In genomic region chr1:226001852-226002666, GRCh38 we compare ENCODE assay signal across 8 cellular contexts. TPM values are rescaled to one million over a fixed set of nuclear protein-coding genes. Genes with fewer than 3 reads are reported as not detected.
A peak's percentile ranks its signal among the peaks of the same experiment; 100 is the strongest.
DNase-seq lines count a peak whose midpoint lies in the region; ATAC-seq and TF ChIP-seq lines count a peak whose summit lies in the region.

No MANE protein-coding gene starts in this region.

- H3K36me3 Mint-ChIP-seq in activated CD4-positive, alpha-beta T cell treated with anti-CD3 and anti-CD28 coated beads for 36 hours (ENCODE audit: low read depth), result peaks cover 8% of the 10 kb centered on the region

- peak overlapping the region; percentile 10 to 79 for H3K27ac ChIP-seq in coronary artery
- peak overlapping the region; percentile 26 to 99 (median 94) for H3K27ac ChIP-seq in stomach

- H3K9me3 ChIP-seq in stomach, result no peaks in the 10 kb centered on the region

- peak; percentile 72 for DNase-seq in AG20443 (ENCODE audit: low spot score)
- peak; percentile 87 for DNase-seq in NCI-H2081 treated with DMSO at 0.1 percent for 48 hours (lab: John Stamatoyannopoulos, UW)
- peak; percentile 71 for DNase-seq in activated CD4-positive, alpha-beta T cell treated with anti-CD3 and anti-CD28 coated beads for 36 hours
- DNase-seq in coronary artery (ENCODE audit: low spot score), result peak; percentile 74
- DNase-seq in midbrain (lab: John Stamatoyannopoulos, UW), result peak; percentile 42
- DNase-seq in stomach, result peak; percentile 53

- H3K9me3 Mint-ChIP-seq in activated CD4-positive, alpha-beta T cell treated with anti-CD3 and anti-CD28 coated beads for 36 hours (ENCODE audit: low read depth), result peaks cover 4% of the 10 kb centered on the region

- POLR2A ChIA-PET in activated CD4-positive, alpha-beta T cell treated with anti-CD3 and anti-CD28 coated beads for 36 hours (lab: Charles Lee), result interaction anchor here (0.9 to 1.0 kb wide), 2 partner anchors 60 to 68 kb away, joined by 3 to 4 read pairs; partner anchors contain the start of gene H3-3A

- TF ChIP-seq EP300 in stomach (IDR thresholded peaks at IDR 0.05), result peak; percentile 18

- H3K27me3 Mint-ChIP-seq in activated CD4-positive, alpha-beta T cell treated with anti-CD3 and anti-CD28 coated beads for 36 hours, result no peaks in the 10 kb centered on the region

- peaks cover 53% of the 10 kb centered on the region for H3K4me1 Mint-ChIP-seq in activated CD4-positive, alpha-beta T cell treated with anti-CD3 and anti-CD28 coated beads for 36 hours

- no peaks in the 10 kb centered on the region for H3K36me3 ChIP-seq in stomach

- TF ChIP-seq CTCF in coronary artery (IDR thresholded peaks at IDR 0.05) (no peak), stomach (IDR thresholded peaks at IDR 0.05) (no peak)

- no peak for TF ChIP-seq POLR2A in stomach (IDR thresholded peaks at IDR 0.05)

- H3K4me1 ChIP-seq in stomach, result peaks cover 25 to 52% (median 30%) of the 10 kb centered on the region in 4 donors

- peak overlapping the region; percentile 87 for H3K27ac Mint-ChIP-seq in activated CD4-positive, alpha-beta T cell treated with anti-CD3 and anti-CD28 coated beads for 36 hours

- peak overlapping the region; percentile 18 for H3K4me3 ChIP-seq in coronary artery
- H3K4me3 ChIP-seq in stomach, result no peak overlapping the region

- ATAC-seq in GM21423 (IDR thresholded peaks at IDR 0.05; ENCODE audit: unreplicated experiment), result peak; percentile 20
- ATAC-seq in activated CD4-positive, alpha-beta T cell treated with anti-CD3 and anti-CD28 coated beads for 36 hours, result peak; percentile 11
- ATAC-seq in GM19467 (IDR thresholded peaks at IDR 0.05; ENCODE audit: unreplicated experiment), result no peak

- CTCF ChIA-PET in activated CD4-positive, alpha-beta T cell treated with anti-CD3 and anti-CD28 coated beads for 36 hours (lab: Charles Lee), result interaction anchor here (2.0 kb wide), 1 partner anchor 63 kb away, joined by 7 read pairs; no protein-coding TSS in a partner anchor

- 29 to 48% (median 45%) methylated on average over 8 to 9 of the region's 9 CpGs for WGBS in stomach, 5 donors

- H3K27me3 ChIP-seq in stomach, result no peaks in the 10 kb centered on the region

- peak overlapping the region; percentile 12 for H3K4me3 Mint-ChIP-seq in activated CD4-positive, alpha-beta T cell treated with anti-CD3 and anti-CD28 coated beads for 36 hours

- intact Hi-C loops in activated CD4-positive, alpha-beta T cell treated with anti-CD3 and anti-CD28 coated beads for 36 hours (cut with DNase I, micrococcal nuclease), result loop anchor here (1.0 to 5.0 kb wide), 2 partner anchors 61 to 1570 kb away; partner anchors contain the start of gene WDR26 (in 1 of the 2)
- intact Hi-C loops in stomach (cut with DNase I; ENCODE audit: low total_unique reads), result no loop called here

RNA-seq across cellular contexts. Expression of gene SDE2, which starts 2.9 kb away (rescaled TPM):
- 10 to 100 TPM; 13.5 to 15.0 TPM for total RNA-seq in activated CD4-positive, alpha-beta T cell treated with anti-CD3 and anti-CD28 coated beads for 36 hours
- 10 to 100 TPM in 2 of 5 donors, 1 to 10 TPM in 3; 4.0 to 40.2 (median 9.0) TPM for total RNA-seq in stomach
- 1 to 10 TPM; 4.9 to 7.6 (median 7.6) TPM for polyA plus RNA-seq in stomach
